24 cellular contexts compared by ENCODE assay signal in genomic region chrX:152819732-152820131, GRCh38. TPM values are rescaled to one million over a fixed set of nuclear protein-coding genes. Genes with fewer than 3 reads are reported as not detected.
DNase-seq lines count a peak whose midpoint lies in the region; ATAC-seq and TF ChIP-seq lines count a peak whose summit lies in the region.
"Had no signal": no experiment of that assay in that cellular context is flagged by ENCODE, and none has a peak within 500 bp of the region (broad histone marks: within the 10 kb centered on the region; RNA-seq: fewer than 3 reads in every experiment).

No MANE protein-coding gene starts in this region.

- no peak overlapping the region for H3K14ac ChIP-seq in IMR-90 (replicated peaks; ENCODE audit: low read depth, low read length)

- H3K56ac ChIP-seq in IMR-90 (ENCODE audit: extremely low read depth, insufficient read depth, low read length), result no peak overlapping the region

- no peaks in the 10 kb centered on the region for H3K9me3 Mint-ChIP-seq in immature natural killer cell
- H3K9me3 Mint-ChIP-seq: activated CD4-positive, alpha-beta T cell treated with anti-CD3 and anti-CD28 coated beads, Interleukin-2, amount 10 ng/mL, durations not matched to agents 7 days and 5 days; activated naive CD8-positive, alpha-beta T cell treated with anti-CD3 and anti-CD28 coated beads, Interleukin-2, amount 10 ng/mL, durations not matched to agents 7 days and 5 days; CD4-positive, alpha-beta memory T cell; dendritic cell treated with granulocyte-macrophage colony-stimulating factor and Interleukin-4, amounts not matched to agents 40 ng/mL and 50 ng/mL, for 4 days; stimulated activated naive B cell treated with anti-CD40 and anti-IgM and Interleukin-4, amounts not matched to agents 10 μg/mL and 1 μg/mL and 100 μg/mL, for 72 hours had no signal

- H4K91ac ChIP-seq in IMR-90 (ENCODE audit: insufficient read depth, low read depth, low read length), result no peak overlapping the region

- H2BK20ac ChIP-seq in IMR-90 (ENCODE audit: low read depth, low read length), result peak overlapping the region; percentile 16; the same call in 1 of the 2 replicates

- in situ Hi-C loops in IMR-90 (cut with MboI; ENCODE audit: low sequenced_read_pairs) (loop anchor here (25.0 kb wide), 1 partner anchor 1657 kb away; no protein-coding TSS in a partner anchor), mammary epithelial cell (cut with MboI; ENCODE audit: low sequenced_read_pairs in 2 of 2) (loop anchor here (10.0 to 25.0 kb wide), 4 partner anchors 65 to 1082 kb away; partner anchors contain the start of genes CNGA2 (in 1 of the 2) and GABRQ (in 1 of the 2))

- POLR2A ChIA-PET in IMR-90 (lab: Charles Lee; ENCODE audit: unreplicated experiment), result no interaction called here

- CTCF ChIA-PET in IMR-90 (lab: Yijun Ruan, JAX), result no interaction called here
- CTCF ChIA-PET in mammary epithelial cell (lab: Charles Lee; ENCODE audit: low non-redundant PET), result no interaction called here

- H3K36me3 Mint-ChIP-seq in immature natural killer cell, result no peaks in the 10 kb centered on the region
- H3K36me3 Mint-ChIP-seq: activated naive CD8-positive, alpha-beta T cell treated with anti-CD3 and anti-CD28 coated beads, Interleukin-2, amount 10 ng/mL, durations not matched to agents 7 days and 5 days; CD4-positive, alpha-beta memory T cell; stimulated activated naive B cell treated with anti-CD40 and anti-IgM and Interleukin-4, amounts not matched to agents 10 μg/mL and 1 μg/mL and 100 μg/mL, for 72 hours had no signal

- no peaks in the 10 kb centered on the region for H4K20me1 ChIP-seq in IMR-90 (ENCODE audit: insufficient read depth, low read length)
- H4K20me1 ChIP-seq in mammary epithelial cell (ENCODE audit: insufficient read depth, low read length), result no peaks in the 10 kb centered on the region

- intact Hi-C loops in IMR-90 (cut with micrococcal nuclease) (loop anchor here (5.0 kb wide), 1 partner anchor 177 kb away; no protein-coding TSS in a partner anchor), mammary epithelial cell (cut with micrococcal nuclease) (loop anchor here (1.0 to 5.0 kb wide), 3 partner anchors 107 to 1667 kb away; no protein-coding TSS in a partner anchor)

- 0 out of 2 replicates have a peak overlapping the region, but pooled peaks have one; percentile 18 for H3K4ac ChIP-seq in IMR-90 (ENCODE audit: low read depth, low read length)

- H3K9ac ChIP-seq in IMR-90 (ENCODE audit: low read depth, low read length) (no peak overlapping the region), mammary epithelial cell (ENCODE audit: insufficient read depth, low read length) (no peak overlapping the region)

- BruUV-seq in IMR-90 (replicated peaks; lab: Mats Ljungman, UMichigan), result no TSS peak
- BruUV-seq in mammary epithelial cell (replicated peaks; lab: Mats Ljungman, UMichigan), result no TSS peak

- ATAC-seq in IMR-90 (ENCODE audit: low read depth) (peak; percentile 30), HG02884 (IDR thresholded peaks at IDR 0.05; ENCODE audit: unreplicated experiment) (no peak)
- ATAC-seq: gastrocnemius medialis; stimulated activated naive B cell treated with anti-CD40 and anti-IgM and Interleukin-4, amounts not matched to agents 10 μg/mL and 1 μg/mL and 100 μg/mL, for 72 hours had no signal

- H3K27me3 ChIP-seq in IMR-90 (ENCODE audit: control insufficient read depth, insufficient read depth, low read length) (no peaks in the 10 kb centered on the region), mammary epithelial cell (ENCODE audit: insufficient read depth, low read length) (no peaks in the 10 kb centered on the region)
- H3K27me3 ChIP-seq: gastrocnemius medialis had no signal

- dilution Hi-C loops in IMR-90 (cut with HindIII; ENCODE audit: low sequenced_read_pairs, unreplicated experiment), result no loop called here
- dilution Hi-C loops in mammary epithelial cell (cut with HindIII; ENCODE audit: low sequenced_read_pairs), result no loop called here

- H3K9me3 ChIP-seq in IMR-90 (ENCODE audit: control insufficient read depth, insufficient read depth, low read length), result no peaks in the 10 kb centered on the region
- no peaks in the 10 kb centered on the region for H3K9me3 ChIP-seq in mammary epithelial cell (replicated peaks; ENCODE audit: insufficient read depth, low read length)
- H3K9me3 ChIP-seq: gastrocnemius medialis had no signal

- H3K23ac ChIP-seq in IMR-90 (ENCODE audit: low read depth, low read length), result no peak overlapping the region

- peak overlapping the region; percentile 46 for H2BK5ac ChIP-seq in IMR-90 (ENCODE audit: low read depth, low read length, poor library complexity, severe bottlenecking)

- 0 out of 4 replicates have a peak overlapping the region, but pooled peaks of 1 of the 2 experiments have one; percentile 49 for H4K8ac ChIP-seq in IMR-90 (ENCODE audit: low read depth in 2 of 2, low read length in 2 of 2)

- no peaks in the 10 kb centered on the region; the same call in 1 of the 2 replicates for H3K9me1 ChIP-seq in IMR-90 (ENCODE audit: insufficient read depth, low read length)

- peak overlapping the region; percentile 28 for H2BK120ac ChIP-seq in IMR-90 (ENCODE audit: low read depth, low read length)

- H3K79me1 ChIP-seq in IMR-90 (ENCODE audit: low read depth in 1 of 2, low read length in 2 of 2), result no peaks in the 10 kb centered on the region

- H3K18ac ChIP-seq in IMR-90 (ENCODE audit: low read depth, low read length), result no peak overlapping the region

- H3K79me2 ChIP-seq in mammary epithelial cell (ENCODE audit: insufficient read depth, low read length), result no peaks in the 10 kb centered on the region

- TF ChIP-seq CTCF in IMR-90 (conservative IDR thresholded peaks at IDR 0.05; ENCODE audit: low read depth, low read length), result no peak
- TF ChIP-seq CTCF in mammary epithelial cell (conservative IDR thresholded peaks at IDR 0.05 in 1 of 2, IDR thresholded peaks at IDR 0.05 in 1 of 2; ENCODE audit: extremely low read depth in 1 of 2, insufficient read depth in 1 of 2, low read depth in 1 of 2, low read length in 2 of 2), result no peak

- H3K36me3 ChIP-seq in IMR-90 (ENCODE audit: control insufficient read depth, insufficient read depth, low read length), result no peaks in the 10 kb centered on the region
- no peaks in the 10 kb centered on the region for H3K36me3 ChIP-seq in mammary epithelial cell (ENCODE audit: insufficient read depth, low read length)
- H3K36me3 ChIP-seq: gastrocnemius medialis had no signal

- peak overlapping the region; percentile 5 for H2AFZ ChIP-seq in IMR-90 (replicated peaks; ENCODE audit: low read length, poor library complexity)
- H2AFZ ChIP-seq in mammary epithelial cell (ENCODE audit: low read depth, low read length), result no peak overlapping the region

- TF ChIP-seq RAD21 in IMR-90 (IDR thresholded peaks at IDR 0.05; ENCODE audit: low read length), result no peak

- WGBS in IMR-90 (ENCODE audit: extremely low coverage in 2 of 2, insufficient read length in 1 of 2), 2 experiments, result 0% methylated on average over 1 of the region's 7 CpGs; no CpG with 5 or more reads in 1 of the 2 experiments
- 47% methylated on average over 7 of the region's 7 CpGs for WGBS in mammary epithelial cell (ENCODE audit: low coverage, missing lambda C conversion rate)

- peak overlapping the region; percentile 6 for H2AK9ac ChIP-seq in IMR-90 (replicated peaks; ENCODE audit: low read depth, low read length, poor library complexity)

- H4K5ac ChIP-seq in IMR-90 (ENCODE audit: low read depth, low read length), result no peak overlapping the region

- H2AK5ac ChIP-seq in IMR-90 (ENCODE audit: low read depth, low read length), result no peak overlapping the region

- no peaks in the 10 kb centered on the region for H3K4me1 Mint-ChIP-seq in immature natural killer cell
- H3K4me1 Mint-ChIP-seq: activated CD4-positive, alpha-beta T cell treated with anti-CD3 and anti-CD28 coated beads, Interleukin-2, amount 10 ng/mL, durations not matched to agents 7 days and 5 days; activated naive CD8-positive, alpha-beta T cell treated with anti-CD3 and anti-CD28 coated beads, Interleukin-2, amount 10 ng/mL, durations not matched to agents 7 days and 5 days; CD4-positive, alpha-beta memory T cell; stimulated activated naive B cell treated with anti-CD40 and anti-IgM and Interleukin-4, amounts not matched to agents 10 μg/mL and 1 μg/mL and 100 μg/mL, for 72 hours had no signal

- H3K4me1 ChIP-seq in IMR-90 (ENCODE audit: control insufficient read depth, insufficient read depth, low read length) (peaks cover 4% of the 10 kb centered on the region; the same call in 1 of the 2 replicates), mammary epithelial cell (ENCODE audit: insufficient read depth, low read length) (peaks cover 5% of the 10 kb centered on the region)
- H3K4me1 ChIP-seq: gastrocnemius medialis had no signal

- H2BK15ac ChIP-seq in IMR-90 (ENCODE audit: low read depth, low read length), result no peak overlapping the region

- no peak for TF ChIP-seq POLR2A in IMR-90 (IDR thresholded peaks at IDR 0.05; ENCODE audit: low read depth, low read length)

- DNase-seq in AG20443 (ENCODE audit: low spot score) (peak; percentile 24), IMR-90 (peak; percentile 79), mammary epithelial cell (peak; percentile 39), iris pigment epithelial cell (ENCODE audit: low read depth) (peak; percentile 36), immature natural killer cell (no peak), dedifferentiated amniotic fluid mesenchymal stem cell (ENCODE audit: extremely low spot score) (no peak), NOMO-1 (lab: John Stamatoyannopoulos, UW; ENCODE audit: unreplicated experiment in 2 of 2) (no peak)
- DNase-seq: activated CD4-positive, alpha-beta T cell treated with anti-CD3 and anti-CD28 coated beads, Interleukin-2, amount 10 ng/mL, durations not matched to agents 7 days and 5 days; activated naive CD8-positive, alpha-beta T cell treated with anti-CD3 and anti-CD28 coated beads, Interleukin-2, amount 10 ng/mL, durations not matched to agents 7 days and 5 days; CD4-positive, alpha-beta memory T cell; gastrocnemius medialis; mesenchymal stem cell; NCI-H1092; NCI-H1930; NCI-H345; NCI-H774; stimulated activated CD4-positive, alpha-beta T cell treated with anti-CD3 and anti-CD28 coated beads, Interleukin-2, amount 100 ng/mL, for 48 hours; stimulated activated naive B cell treated with anti-CD40 and anti-IgM and Interleukin-4, amounts not matched to agents 10 μg/mL and 1 μg/mL and 100 μg/mL, for 72 hours; T-helper 1 cell had no signal

- no peak overlapping the region for H3K4me3 ChIP-seq in IMR-90 (ENCODE audit: insufficient read depth, low read depth, low read length)
- no peak overlapping the region for H3K4me3 ChIP-seq in mammary epithelial cell (replicated peaks in 1 of 3; ENCODE audit: insufficient read depth in 1 of 3, low read depth in 2 of 3, low read length in 3 of 3)
- H3K4me3 ChIP-seq: gastrocnemius medialis had no signal

- no peak overlapping the region for H3K27ac Mint-ChIP-seq in immature natural killer cell
- H3K27ac Mint-ChIP-seq: activated CD4-positive, alpha-beta T cell treated with anti-CD3 and anti-CD28 coated beads, Interleukin-2, amount 10 ng/mL, durations not matched to agents 7 days and 5 days; activated naive CD8-positive, alpha-beta T cell treated with anti-CD3 and anti-CD28 coated beads, Interleukin-2, amount 10 ng/mL, durations not matched to agents 7 days and 5 days; CD4-positive, alpha-beta memory T cell; dendritic cell treated with granulocyte-macrophage colony-stimulating factor and Interleukin-4, amounts not matched to agents 40 ng/mL and 50 ng/mL, for 4 days; stimulated activated naive B cell treated with anti-CD40 and anti-IgM and Interleukin-4, amounts not matched to agents 10 μg/mL and 1 μg/mL and 100 μg/mL, for 72 hours had no signal

- H3K4me2 ChIP-seq in IMR-90 (ENCODE audit: low read depth, low read length) (no peak overlapping the region), mammary epithelial cell (ENCODE audit: insufficient read depth, low read depth, low read length) (no peak overlapping the region)

- H3K27me3 Mint-ChIP-seq in immature natural killer cell (ENCODE audit: low read depth in 3 of 3), result peaks cover 0 to 5% (median 3%) of the 10 kb centered on the region in 3 donors
- H3K27me3 Mint-ChIP-seq: activated naive CD8-positive, alpha-beta T cell treated with anti-CD3 and anti-CD28 coated beads, Interleukin-2, amount 10 ng/mL, durations not matched to agents 7 days and 5 days had no signal

- no peak overlapping the region for H3K27ac ChIP-seq in IMR-90 (ENCODE audit: insufficient read depth, low read length)
- no peak overlapping the region for H3K27ac ChIP-seq in mammary epithelial cell (ENCODE audit: insufficient read depth, low read depth, low read length)
- H3K27ac ChIP-seq: gastrocnemius medialis had no signal

- H3K4me3 Mint-ChIP-seq in immature natural killer cell, result no peak overlapping the region
- H3K4me3 Mint-ChIP-seq: activated CD4-positive, alpha-beta T cell treated with anti-CD3 and anti-CD28 coated beads, Interleukin-2, amount 10 ng/mL, durations not matched to agents 7 days and 5 days; activated naive CD8-positive, alpha-beta T cell treated with anti-CD3 and anti-CD28 coated beads, Interleukin-2, amount 10 ng/mL, durations not matched to agents 7 days and 5 days; CD4-positive, alpha-beta memory T cell; dendritic cell treated with granulocyte-macrophage colony-stimulating factor and Interleukin-4, amounts not matched to agents 40 ng/mL and 50 ng/mL, for 4 days; stimulated activated naive B cell treated with anti-CD40 and anti-IgM and Interleukin-4, amounts not matched to agents 10 μg/mL and 1 μg/mL and 100 μg/mL, for 72 hours had no signal

RNA-seq across cellular contexts. Expression of gene CETN2, which starts 10.8 kb away (rescaled TPM):
- 15.8 and 25.8 TPM in 2 replicates for total RNA-seq in IMR-90 (2012; rRNA removed)
- 31.2 and 34.0 TPM in 2 replicates for polyA plus RNA-seq in IMR-90 (2012; rRNA removed)
- 6.0 and 9.1 TPM in 2 replicates for polyA plus RNA-seq in IMR-90 (2012; cell fraction: cytosol; rRNA removed)
- polyA plus RNA-seq in IMR-90 (2012; cell fraction: nucleus; rRNA removed; ENCODE audit: low replicate concordance), result 0.99 and 13.6 TPM in 2 replicates
- total RNA-seq in mammary epithelial cell, result 10 to 100 TPM; 35.7 to 40.6 TPM
- 36.0 TPM for polyA plus RNA-seq in mammary epithelial cell
- polyA minus RNA-seq in mammary epithelial cell, result 10.5 TPM
- 10 to 100 TPM; 31.6 to 45.7 (median 33.4) TPM for polyA plus RNA-seq in immature natural killer cell

RNA-seq across cellular contexts. Expression of gene NSDHL, which starts 11.1 kb away (rescaled TPM):
- total RNA-seq in IMR-90 (2012; rRNA removed) (20.8 and 22.8 TPM in 2 replicates), mammary epithelial cell (10 to 100 TPM; 30.3 to 45.8 TPM)
- polyA plus RNA-seq in IMR-90 (2012; rRNA removed) (26.0 and 27.1 TPM in 2 replicates), mammary epithelial cell (87.3 TPM), immature natural killer cell (10 to 100 TPM; 16.5 to 44.8 (median 20.2) TPM)
- polyA plus RNA-seq in IMR-90 (2012; cell fraction: cytosol; rRNA removed), result 18.9 and 19.5 TPM in 2 replicates
- 14.5 and 15.0 TPM in 2 replicates for polyA plus RNA-seq in IMR-90 (2012; cell fraction: nucleus; rRNA removed; ENCODE audit: low replicate concordance)
- polyA minus RNA-seq in mammary epithelial cell, result 50.6 TPM

RNA-seq across cellular contexts. Expression of gene MAGEA6, which starts 50.2 kb away (rescaled TPM):
- total RNA-seq in IMR-90 (2012; rRNA removed) (not detected in 2 replicates), mammary epithelial cell (not detected)
- polyA plus RNA-seq in IMR-90 (2012; rRNA removed) (not detected in 2 replicates), mammary epithelial cell (not detected), immature natural killer cell (not detected)
- not detected in 2 replicates for polyA plus RNA-seq in IMR-90 (2012; cell fraction: cytosol; rRNA removed)
- not detected in 2 replicates for polyA plus RNA-seq in IMR-90 (2012; cell fraction: nucleus; rRNA removed; ENCODE audit: low replicate concordance)
- polyA minus RNA-seq in mammary epithelial cell, result not detected
- total RNA-seq: activated CD4-positive, alpha-beta T cell treated with anti-CD3 and anti-CD28 coated beads, Interleukin-2, amount 10 ng/mL, durations not matched to agents 7 days and 5 days; activated naive CD8-positive, alpha-beta T cell treated with anti-CD3 and anti-CD28 coated beads, Interleukin-2, amount 10 ng/mL, durations not matched to agents 7 days and 5 days; CD4-positive, alpha-beta memory T cell; gastrocnemius medialis; LHCN-M2; OCI-LY7; temporal lobe had no signal
- polyA plus RNA-seq: CD4-positive, alpha-beta memory T cell had no signal

Comparison
In these comparisons a context has a peak if more than half of its experiments do, and no peak if none do; other contexts are left out.
1. DNase-seq: peak in AG20443 (single experiment), IMR-90 (single experiment), mammary epithelial cell (single experiment) and iris pigment epithelial cell (single experiment); none in immature natural killer cell (0 of 3), dedifferentiated amniotic fluid mesenchymal stem cell (single experiment) and NOMO-1 (0 of 2).